Comparison of ENCODE assay signal across 27 cellular contexts in genomic region chr1:58308206-58308605, GRCh38.
"Had no signal": no experiment of that assay in that cellular context is flagged by ENCODE, and none has a peak within 500 bp of the region (broad histone marks: within the 10 kb centered on the region; RNA-seq: fewer than 3 reads in every experiment).

No MANE protein-coding gene starts in this region.

- H3K4me3 Mint-ChIP-seq: activated T-cell treated with anti-CD3 and anti-CD28 coated beads, Interleukin-2, amount 50 U/mL, for 72 hours; mesothelial cell of epicardium; naive thymus-derived CD4-positive, alpha-beta T cell; stimulated activated naive B cell treated with anti-CD40 and anti-IgM and Interleukin-4, amounts not matched to agents 10 μg/mL and 1 μg/mL and 100 μg/mL, for 72 hours had no signal

- H3K4me1 ChIP-seq: breast epithelium, parathyroid adenoma, psoas muscle, sigmoid colon, suprapubic skin, tibial artery, upper lobe of right lung had no signal

- H3K79me2 ChIP-seq: parathyroid adenoma had no signal

- H3K9me3 ChIP-seq: breast epithelium, psoas muscle, sigmoid colon, suprapubic skin, tibial artery, upper lobe of right lung had no signal

- H3K27me3 Mint-ChIP-seq: naive thymus-derived CD4-positive, alpha-beta T cell; stimulated activated naive B cell treated with anti-CD40 and anti-IgM and Interleukin-4, amounts not matched to agents 10 μg/mL and 1 μg/mL and 100 μg/mL, for 72 hours had no signal

- H3K27me3 ChIP-seq: breast epithelium, sigmoid colon, suprapubic skin, tibial artery, upper lobe of right lung had no signal

- H3K4me1 Mint-ChIP-seq: naive thymus-derived CD4-positive, alpha-beta T cell; stimulated activated naive B cell treated with anti-CD40 and anti-IgM and Interleukin-4, amounts not matched to agents 10 μg/mL and 1 μg/mL and 100 μg/mL, for 72 hours had no signal

- H3K27ac ChIP-seq: breast epithelium, parathyroid adenoma, psoas muscle, sigmoid colon, suprapubic skin, tibial artery, upper lobe of right lung had no signal

- H3K9me3 Mint-ChIP-seq: activated naive CD4-positive, alpha-beta T cell treated with anti-CD3 and anti-CD28 coated beads, Interleukin-2, amount 50 U/mL, for 72 hours; activated T-cell treated with anti-CD3 and anti-CD28 coated beads, Interleukin-2, amount 50 U/mL, for 72 hours; stimulated activated naive B cell treated with anti-CD40 and anti-IgM and Interleukin-4, amounts not matched to agents 10 μg/mL and 1 μg/mL and 100 μg/mL, for 72 hours had no signal

- H3K4me3 ChIP-seq: breast epithelium, psoas muscle, sigmoid colon, suprapubic skin, tibial artery, upper lobe of right lung had no signal

- H3K9ac ChIP-seq: parathyroid adenoma had no signal

- ATAC-seq: activated naive CD4-positive, alpha-beta T cell treated with anti-CD3 and anti-CD28 coated beads, Interleukin-2, amount 50 U/mL, for 72 hours; activated T-cell treated with anti-CD3 and anti-CD28 coated beads, Interleukin-2, amount 50 U/mL, for 72 hours; esophagus mucosa; left cardiac atrium; naive thymus-derived CD4-positive, alpha-beta T cell; psoas muscle; stimulated activated naive B cell treated with anti-CD40 and anti-IgM and Interleukin-4, amounts not matched to agents 10 μg/mL and 1 μg/mL and 100 μg/mL, for 72 hours; upper lobe of right lung had no signal

- H3K36me3 ChIP-seq: breast epithelium, sigmoid colon, suprapubic skin, tibial artery, upper lobe of right lung had no signal

- H3K27ac Mint-ChIP-seq: activated naive CD4-positive, alpha-beta T cell treated with anti-CD3 and anti-CD28 coated beads, Interleukin-2, amount 50 U/mL, for 72 hours; activated T-cell treated with anti-CD3 and anti-CD28 coated beads, Interleukin-2, amount 50 U/mL, for 72 hours; mesothelial cell of epicardium; stimulated activated naive B cell treated with anti-CD40 and anti-IgM and Interleukin-4, amounts not matched to agents 10 μg/mL and 1 μg/mL and 100 μg/mL, for 72 hours had no signal

- H3K36me3 Mint-ChIP-seq: activated naive CD4-positive, alpha-beta T cell treated with anti-CD3 and anti-CD28 coated beads, Interleukin-2, amount 50 U/mL, for 72 hours; mesothelial cell of epicardium; stimulated activated naive B cell treated with anti-CD40 and anti-IgM and Interleukin-4, amounts not matched to agents 10 μg/mL and 1 μg/mL and 100 μg/mL, for 72 hours had no signal

- H2AFZ ChIP-seq: parathyroid adenoma had no signal

- DNase-seq: activated CD4-positive, alpha-beta T cell treated with anti-CD3 and anti-CD28 coated beads for 1 hour; activated CD4-positive, alpha-beta T cell treated with anti-CD3 and anti-CD28 coated beads, Interleukin-2, amount 50 U/mL, for 1 hour; activated naive CD4-positive, alpha-beta T cell; activated T-cell treated with anti-CD3 and anti-CD28 coated beads for 4 hours; activated T-cell treated with anti-CD3 and anti-CD28 coated beads, Interleukin-2, amount 50 U/mL, for 72 hours; central memory CD4-positive, alpha-beta T cell; foreskin fibroblast; head of caudate nucleus; hippocampal formation; islet precursor cell; left cardiac atrium; mammary epithelial cell; naive thymus-derived CD4-positive, alpha-beta T cell; nucleus accumbens; psoas muscle; sigmoid colon; small intestine; stimulated activated naive B cell treated with anti-CD40 and anti-IgM and Interleukin-4, amounts not matched to agents 10 μg/mL and 1 μg/mL and 100 μg/mL, for 72 hours; T-helper 2 cell; tibial artery; upper lobe of right lung had no signal
